ENCODE assay signal across 8 cellular contexts in genomic region chr19:12801466-12802266, GRCh38. TPM values are rescaled to one million over a fixed set of nuclear protein-coding genes. Genes with fewer than 3 reads are reported as not detected.
A peak's percentile ranks its signal among the peaks of the same experiment; 100 is the strongest.
DNase-seq lines count a peak whose midpoint lies in the region; ATAC-seq, FAIRE-seq and TF ChIP-seq lines count a peak whose summit lies in the region.

TSS of gene PRDX2 (minus strand) at chr19:12801800. CDS start at chr19:12801261, 539 bp downstream.
TSS of gene THSD8 (plus strand) at chr19:12802069. CDS start at chr19:12802072, 3 bp downstream.

- peak within 1 kb of the TSS; percentile 99 for H3K4me2 ChIP-seq in fibroblast of lung (ENCODE audit: extremely low read depth, insufficient read depth, low read length)

- H3K36me3 ChIP-seq in HUES48 (ENCODE audit: control insufficient read depth, insufficient read depth, low read length) (peaks cover 19% of the 10 kb centered on the region), fibroblast of lung (ENCODE audit: control insufficient read depth, insufficient read depth, low read length) (no peaks in the 10 kb centered on the region), muscle layer of duodenum (ENCODE audit: control insufficient read depth in 1 of 2, insufficient read depth in 2 of 2, low read length in 2 of 2) (peaks cover 0 to 9% of the 10 kb centered on the region in 2 donors)

- H3K27ac ChIP-seq in HUES48 (ENCODE audit: low read depth, low read length) (peak within 1 kb of the TSS; percentile 33), fibroblast of lung (ENCODE audit: insufficient read depth, low read length) (peak within 1 kb of the TSS; percentile 52), muscle layer of duodenum (ENCODE audit: low read length) (peak within 1 kb of the TSS; percentile 31), substantia nigra (ENCODE audit: low read depth, low read length, poor library complexity, severe bottlenecking) (peak within 1 kb of the TSS; percentile 82)

- peak within 1 kb of the TSS; percentile 48 for H3K9ac ChIP-seq in HUES48 (ENCODE audit: low read depth, low read length)
- peak within 1 kb of the TSS; percentile 73 for H3K9ac ChIP-seq in fibroblast of lung (ENCODE audit: insufficient read depth, low read length)

- no peaks in the 10 kb centered on the region for H3K27me3 ChIP-seq in HUES48 (ENCODE audit: control insufficient read depth, insufficient read depth, low read length)
- no peaks in the 10 kb centered on the region for H3K27me3 ChIP-seq in fibroblast of lung (ENCODE audit: control insufficient read depth, insufficient read depth, low read length)
- no peaks in the 10 kb centered on the region for H3K27me3 ChIP-seq in muscle layer of duodenum (ENCODE audit: low read depth, low read length)

- H3K79me2 ChIP-seq in fibroblast of lung (ENCODE audit: control insufficient read depth, insufficient read depth, low read length) = peaks cover 3% of the 10 kb centered on the region

- H3K4me1 ChIP-seq in HUES48 (ENCODE audit: control insufficient read depth, insufficient read depth, low read length) (peaks cover 11% of the 10 kb centered on the region), fibroblast of lung (ENCODE audit: control insufficient read depth, extremely low read depth, insufficient read depth, low read length) (peaks cover 7% of the 10 kb centered on the region), muscle layer of duodenum (ENCODE audit: control insufficient read depth in 1 of 2, insufficient read depth in 2 of 2, low read length in 2 of 2) (peaks cover under 1 to 29% of the 10 kb centered on the region in 2 donors)

- H3K9me3 ChIP-seq in HUES48 (ENCODE audit: control insufficient read depth, insufficient read depth, low read length) (no peaks in the 10 kb centered on the region), fibroblast of lung (ENCODE audit: control insufficient read depth, insufficient read depth, low read depth, low read length) (no peaks in the 10 kb centered on the region), muscle layer of duodenum (ENCODE audit: control insufficient read depth in 1 of 2, low read length in 2 of 2) (no peaks in the 10 kb centered on the region)

- peak within 1 kb of the TSS; percentile 91 for H2AFZ ChIP-seq in fibroblast of lung (ENCODE audit: low read length)

- H3K4me1 Mint-ChIP-seq in activated T-helper 17 cell treated with anti-CD3 and anti-CD28 coated beads, Interleukin-2, amount 50 U/mL, for 72 hours = peaks cover 14% of the 10 kb centered on the region

- no peak for FAIRE-seq in RCC 7860 (lab: Jason Lieb, UNC)

- no peaks in the 10 kb centered on the region for H4K20me1 ChIP-seq in fibroblast of lung (ENCODE audit: control insufficient read depth, extremely low read depth, insufficient read depth, low read length)

- no peaks in the 10 kb centered on the region for H3K27me3 Mint-ChIP-seq in activated T-helper 17 cell treated with anti-CD3 and anti-CD28 coated beads, Interleukin-2, amount 50 U/mL, for 72 hours

- peak; percentile 2 to 3 for TF ChIP-seq CTCF in fibroblast of lung (conservative IDR thresholded peaks at IDR 0.05 in 1 of 2, IDR thresholded peaks at IDR 0.05 in 1 of 2; ENCODE audit: low read depth in 1 of 2, low read length in 2 of 2)

- no peaks in the 10 kb centered on the region for H3K9me3 Mint-ChIP-seq in activated T-helper 17 cell treated with anti-CD3 and anti-CD28 coated beads, Interleukin-2, amount 50 U/mL, for 72 hours

- peaks cover 49% of the 10 kb centered on the region for H3K36me3 Mint-ChIP-seq in activated T-helper 17 cell treated with anti-CD3 and anti-CD28 coated beads, Interleukin-2, amount 50 U/mL, for 72 hours (ENCODE audit: low read depth)

- peak within 1 kb of the TSS; percentile 83 for H3K4me3 Mint-ChIP-seq in activated T-helper 17 cell treated with anti-CD3 and anti-CD28 coated beads, Interleukin-2, amount 50 U/mL, for 72 hours

- H3K4me3 ChIP-seq in HUES48 (ENCODE audit: low read depth, low read length) (peak within 1 kb of the TSS; percentile 70), fibroblast of lung (replicated peaks in 1 of 4; ENCODE audit: control extremely low read depth in 1 of 4, insufficient read depth in 1 of 4, low read depth in 3 of 4, low read length in 4 of 4) (peak within 1 kb of the TSS; percentile 79 to 87 (median 85)), muscle layer of duodenum (ENCODE audit: low read depth in 1 of 2, low read length in 2 of 2) (peak within 1 kb of the TSS; percentile 83 to 96)

- H3K27ac Mint-ChIP-seq in activated T-helper 17 cell treated with anti-CD3 and anti-CD28 coated beads, Interleukin-2, amount 50 U/mL, for 72 hours = peak within 1 kb of the TSS; percentile 75

- DNase-seq in DMS 273 treated with DMSO at 0.1 percent for 48 hours (lab: John Stamatoyannopoulos, UW) (peak; percentile 27), OCI-M1 (lab: John Stamatoyannopoulos, UW) (peak; percentile 83), fibroblast of lung (ENCODE audit: low read depth in 2 of 2) (peak; percentile 68 to 71), substantia nigra (lab: John Stamatoyannopoulos, UW) (peak in 44 of 49 donors; percentile 15 to 93 (median 68)), RCC 7860 (ENCODE audit: low spot score) (no peak)

- peak; percentile 79 for ATAC-seq in activated T-helper 17 cell treated with anti-CD3 and anti-CD28 coated beads, Interleukin-2, amount 50 U/mL, for 72 hours (replicated peaks)

RNA-seq across cellular contexts. Expression of gene PRDX2, which starts in this region (rescaled TPM):
- 100 to 1,000 TPM; 307 to 415 TPM for total RNA-seq in activated T-helper 17 cell treated with anti-CD3 and anti-CD28 coated beads, Interleukin-2, amount 50 U/mL, for 72 hours
- 166 and 228 TPM in 2 replicates for total RNA-seq in fibroblast of lung
- 186 and 294 TPM in 2 replicates for polyA plus RNA-seq in fibroblast of lung
- 216 and 316 TPM in 2 replicates for polyA plus RNA-seq in fibroblast of lung (2012)
- 512 and 667 TPM in 2 replicates for polyA minus RNA-seq in fibroblast of lung (ENCODE audit: low replicate concordance)

RNA-seq across cellular contexts. Expression of gene THSD8, which starts in this region (rescaled TPM):
- total RNA-seq in activated T-helper 17 cell treated with anti-CD3 and anti-CD28 coated beads, Interleukin-2, amount 50 U/mL, for 72 hours = 10 to 100 TPM; 25.5 to 32.7 TPM
- 0.51 TPM in 1 of 2 replicates, not detected in the other for total RNA-seq in fibroblast of lung
- 2.8 TPM in 1 of 2 replicates, not detected in the other for polyA plus RNA-seq in fibroblast of lung
- polyA plus RNA-seq in fibroblast of lung (2012) = 6.9 and 25.0 TPM in 2 replicates
- polyA minus RNA-seq in fibroblast of lung (ENCODE audit: low replicate concordance) = 4.7 and 18.1 TPM in 2 replicates

Comparison
In these comparisons a context has a peak if more than half of its experiments do, and no peak if none do; other contexts are left out.
1. RNA of gene THSD8 (total RNA-seq): 25.5 to 32.7 TPM in activated T-helper 17 cell treated with anti-CD3 and anti-CD28 coated beads, Interleukin-2, amount 50 U/mL, for 72 hours; 0.51 TPM in fibroblast of lung; every median in the first group is over 10 times any median in the second.
2. H3K27ac ChIP-seq: peak in every context shown above with its lines; median percentile 82 in substantia nigra; 52 in fibroblast of lung; 33 in HUES48; 31 in muscle layer of duodenum.
3. Peak in every context shown above with its lines, with median percentiles within 50 percentile points of each other: H3K4me3 ChIP-seq.